Comparison of ENCODE assay signal across 22 cellular contexts in genomic region chr10:2463301-2463700, GRCh38.
"Had no signal": no experiment of that assay in that cellular context is flagged by ENCODE, and none has a peak within 500 bp of the region (broad histone marks: within the 10 kb centered on the region; RNA-seq: fewer than 3 reads in every experiment).

No MANE protein-coding gene starts in this region.

- H3K36me3 Mint-ChIP-seq: activated naive CD8-positive, alpha-beta T cell treated with anti-CD3 and anti-CD28 coated beads, Interleukin-2, amount 10 ng/mL, durations not matched to agents 7 days and 5 days; brain had no signal

- H3K27me3 Mint-ChIP-seq: activated CD8-positive, alpha-beta T cell treated with anti-CD3 and anti-CD28 coated beads for 36 hours had no signal

- DNase-seq: activated CD4-positive, alpha-beta T cell treated with anti-CD3 and anti-CD28 coated beads for 4 hours; activated CD8-positive, alpha-beta memory T cell treated with anti-CD3 and anti-CD28 coated beads, Interleukin-2, amount 50 U/mL, for 4 hours; activated CD8-positive, alpha-beta T cell treated with anti-CD3 and anti-CD28 coated beads for 36 hours; activated naive CD4-positive, alpha-beta T cell treated with anti-CD3 and anti-CD28 coated beads, Interleukin-2, amount 50 U/mL, for 16 hours; activated naive CD8-positive, alpha-beta T cell treated with anti-CD3 and anti-CD28 coated beads, Interleukin-2, amount 10 ng/mL, durations not matched to agents 7 days and 5 days; activated T-cell treated with anti-CD3 and anti-CD28 coated beads, Interleukin-2, amount 50 U/mL, for 72 hours; adrenal gland; aorta; cerebellar nuclear complex; Kasumi-1; KBM-7; NCI-H1048; NCI-H146; NCI-H187 treated with DMSO at 0.1 percent for 48 hours; NCI-H2081 treated with DMSO at 0.1 percent for 48 hours; NCI-H2171 treated with DMSO at 0.1 percent for 48 hours; NCI-H226; NCI-H526; PC-3; SHP77 treated with DMSO at 0.1 percent for 48 hours had no signal

- H3K4me1 Mint-ChIP-seq: activated naive CD8-positive, alpha-beta T cell treated with anti-CD3 and anti-CD28 coated beads, Interleukin-2, amount 10 ng/mL, durations not matched to agents 7 days and 5 days had no signal

- H3K9me3 Mint-ChIP-seq: T-helper 1 cell treated with Interleukin-12 subunit alpha and Interleukin-12 subunit beta and Interleukin-4 antibody, amounts not matched to agents 30 μg/mL and 1 μg/mL, for 36 hours had no signal

- H3K4me3 ChIP-seq: adrenal gland had no signal

- H3K27ac Mint-ChIP-seq: activated CD8-positive, alpha-beta T cell treated with anti-CD3 and anti-CD28 coated beads for 36 hours; activated naive CD8-positive, alpha-beta T cell treated with anti-CD3 and anti-CD28 coated beads, Interleukin-2, amount 10 ng/mL, durations not matched to agents 7 days and 5 days; activated T-cell treated with anti-CD3 and anti-CD28 coated beads, Interleukin-2, amount 50 U/mL, for 72 hours; brain; T-helper 1 cell treated with Interleukin-12 subunit alpha and Interleukin-12 subunit beta and Interleukin-4 antibody, amounts not matched to agents 30 μg/mL and 1 μg/mL, for 36 hours had no signal

- H3K4me3 Mint-ChIP-seq: activated CD8-positive, alpha-beta T cell treated with anti-CD3 and anti-CD28 coated beads for 36 hours; activated naive CD8-positive, alpha-beta T cell treated with anti-CD3 and anti-CD28 coated beads, Interleukin-2, amount 10 ng/mL, durations not matched to agents 7 days and 5 days; activated T-cell treated with anti-CD3 and anti-CD28 coated beads, Interleukin-2, amount 50 U/mL, for 72 hours; brain; T-helper 1 cell treated with Interleukin-12 subunit alpha and Interleukin-12 subunit beta and Interleukin-4 antibody, amounts not matched to agents 30 μg/mL and 1 μg/mL, for 36 hours had no signal
